In genomic region chrX:13029831-13030771, GRCh38 we compare ENCODE assay signal across 2 cellular contexts.
A peak's percentile ranks its signal among the peaks of the same experiment; 100 is the strongest.
TF ChIP-seq lines count a peak whose summit lies in the region.

No MANE protein-coding gene starts in this region.

TF ChIP-seq in A549, 52 proteins besides CTCF, POLR2A, EP300 and RAD21:
- TF ChIP-seq FOSL2 (IDR thresholded peaks at IDR 0.05) (no peak), FOSL2 (CRISPR knock-in tag; IDR thresholded peaks at IDR 0.05) (peak; percentile 58), REST (IDR thresholded peaks at IDR 0.05) (no peak)

TF ChIP-seq in GM12878, 131 proteins besides CTCF, POLR2A, EP300 and RAD21 (continues in another document):
- TF ChIP-seq NKRF (conservative IDR thresholded peaks at IDR 0.05) (no peak), MTA3 (IDR thresholded peaks at IDR 0.05; ENCODE audit: borderline replicate concordance, low read length) (peak; percentile 59; the same call in 1 of the 2 replicates), BMI1 (IDR thresholded peaks at IDR 0.05; ENCODE audit: borderline replicate concordance) (no peak), PML (IDR thresholded peaks at IDR 0.05; ENCODE audit: low read length) (no peak), CREB1 (IDR thresholded peaks at IDR 0.05; ENCODE audit: low read depth) (no peak), JUND (IDR thresholded peaks at IDR 0.05; ENCODE audit: low read depth, low read length) (no peak), ZNF592 (IDR thresholded peaks at IDR 0.05) (no peak), SREBF1 (IDR thresholded peaks at IDR 0.05; ENCODE audit: low read length) (no peak), STAT3 (IDR thresholded peaks at IDR 0.05; ENCODE audit: low read depth, low read length) (no peak), ZNF384 (IDR thresholded peaks at IDR 0.05; ENCODE audit: borderline replicate concordance, low read depth, low read length) (no peak), YBX1 (IDR thresholded peaks at IDR 0.05) (no peak), KAT2A (conservative IDR thresholded peaks at IDR 0.05; ENCODE audit: control insufficient read depth, low read depth, low read length) (no peak), ETV6 (conservative IDR thresholded peaks at IDR 0.05 in 1 of 2, IDR thresholded peaks at IDR 0.05 in 1 of 2; ENCODE audit: borderline replicate concordance in 1 of 2, low read depth in 1 of 2) (peak in 1 of 2 experiments; percentile 14; a peak in 1 of 4 replicates), JUNB (IDR thresholded peaks at IDR 0.05) (0 out of 2 replicates have a peak, but pooled peaks have one; percentile 22), TAF1 (IDR thresholded peaks at IDR 0.05; ENCODE audit: borderline replicate concordance, low read depth, low read length) (peak; percentile 22; the same call in 1 of the 2 replicates), BCL3 (IDR thresholded peaks at IDR 0.05; ENCODE audit: borderline replicate concordance, insufficient read depth, low read depth, low read length, poor library complexity, severe bottlenecking) (no peak), E4F1 (IDR thresholded peaks at IDR 0.05; ENCODE audit: borderline replicate concordance, partially characterized antibody) (no peak), CEBPZ (IDR thresholded peaks at IDR 0.05; ENCODE audit: low read depth, low read length) (no peak), E2F8 (IDR thresholded peaks at IDR 0.05; ENCODE audit: low read depth, partially characterized antibody) (no peak), WRNIP1 (IDR thresholded peaks at IDR 0.05; ENCODE audit: borderline replicate concordance, low read depth, low read length) (no peak), MYB (IDR thresholded peaks at IDR 0.05; ENCODE audit: borderline replicate concordance, low read depth, low read length) (no peak), SKIL (IDR thresholded peaks at IDR 0.05; ENCODE audit: low read depth, poor library complexity, severe bottlenecking) (no peak), ATF2 (IDR thresholded peaks at IDR 0.05; ENCODE audit: low read length) (no peak), CBFB (IDR thresholded peaks at IDR 0.05; ENCODE audit: low read depth) (no peak), POU2F2 (IDR thresholded peaks at IDR 0.05; ENCODE audit: borderline replicate concordance, low read depth, low read length) (peak; percentile 50; the same call in 1 of the 3 replicates), TCF7 (IDR thresholded peaks at IDR 0.05; ENCODE audit: borderline replicate concordance) (no peak), MTA2 (IDR thresholded peaks at IDR 0.05; ENCODE audit: low read depth) (no peak), ZZZ3 (IDR thresholded peaks at IDR 0.05; ENCODE audit: control insufficient read depth, insufficient read length, low read depth) (no peak), POLR2AphosphoS2 (IDR thresholded peaks at IDR 0.05; ENCODE audit: low read depth, low read length) (no peak), ATF3 (IDR thresholded peaks at IDR 0.05; ENCODE audit: borderline replicate concordance, extremely low read depth, low read depth, low read length) (no peak), USF2 (IDR thresholded peaks at IDR 0.05; ENCODE audit: borderline replicate concordance, low read depth, low read length) (no peak), DPF2 (IDR thresholded peaks at IDR 0.05) (peak; percentile 10; the same call in 1 of the 2 replicates), HDAC6 (IDR thresholded peaks at IDR 0.05; ENCODE audit: unreplicated experiment) (no peak)
